1 cellular context compared by ENCODE assay signal in genomic region chr11:1654388-1655167, GRCh38.
A peak's percentile ranks its signal among the peaks of the same experiment; 100 is the strongest.
TF ChIP-seq lines count a peak whose summit lies in the region.

No MANE protein-coding gene starts in this region.

TF ChIP-seq in HepG2, 621 proteins besides CTCF, POLR2A, EP300 and RAD21 (continued from another document and continues in another):
- TF ChIP-seq NFAT5 (CRISPR knock-in tag; IDR thresholded peaks at IDR 0.05) (no peak), ATAD3A (CRISPR knock-in tag; IDR thresholded peaks at IDR 0.05) (no peak), ZBTB3 (CRISPR knock-in tag; IDR thresholded peaks at IDR 0.05; ENCODE audit: borderline replicate concordance, low read depth) (no peak), ZMAT5 (CRISPR knock-in tag; IDR thresholded peaks at IDR 0.05; ENCODE audit: borderline replicate concordance, low read depth) (no peak), ETV5 (CRISPR knock-in tag; IDR thresholded peaks at IDR 0.05; ENCODE audit: borderline replicate concordance) (peak; percentile 76; the same call in 1 of the 2 replicates), KAT2B (IDR thresholded peaks at IDR 0.05; ENCODE audit: borderline replicate concordance, low read depth, low read length) (no peak), ZNF292 (CRISPR knock-in tag; IDR thresholded peaks at IDR 0.05; ENCODE audit: borderline replicate concordance, low read depth) (no peak), PPARG (CRISPR knock-in tag; conservative IDR thresholded peaks at IDR 0.05) (no peak; the same call in 1 of the 2 replicates), ZNF776 (CRISPR knock-in tag; IDR thresholded peaks at IDR 0.05) (no peak), ELF1 (CRISPR knock-in tag; IDR thresholded peaks at IDR 0.05) (peak; percentile 32; the same call in 1 of the 2 replicates), ARNT (IDR thresholded peaks at IDR 0.05) (no peak), GTF2F1 (IDR thresholded peaks at IDR 0.05; ENCODE audit: low read length) (no peak), SOX6 (IDR thresholded peaks at IDR 0.05) (no peak), SOX6 (CRISPR knock-in tag; IDR thresholded peaks at IDR 0.05) (peak; percentile 73), ZFP1 (CRISPR knock-in tag; IDR thresholded peaks at IDR 0.05) (no peak), ZNF205 (CRISPR knock-in tag; IDR thresholded peaks at IDR 0.05) (no peak), GLI4 (CRISPR knock-in tag; IDR thresholded peaks at IDR 0.05; ENCODE audit: borderline replicate concordance) (no peak), SOX5 (CRISPR knock-in tag; IDR thresholded peaks at IDR 0.05; ENCODE audit: borderline replicate concordance) (peak; percentile 58; the same call in 1 of the 2 replicates), SKI (IDR thresholded peaks at IDR 0.05; ENCODE audit: partially characterized antibody) (no peak), ZNF615 (CRISPR knock-in tag; IDR thresholded peaks at IDR 0.05; ENCODE audit: borderline replicate concordance) (no peak), REST (IDR thresholded peaks at IDR 0.05; ENCODE audit: borderline replicate concordance in 1 of 2, low read depth in 1 of 2, low read length in 2 of 2) (no peak), JUN (CRISPR knock-in tag; IDR thresholded peaks at IDR 0.05) (no peak), SSRP1 (CRISPR knock-in tag; IDR thresholded peaks at IDR 0.05) (no peak), ZNF143 (CRISPR knock-in tag; IDR thresholded peaks at IDR 0.05) (no peak), ZNF562 (CRISPR knock-in tag; IDR thresholded peaks at IDR 0.05; ENCODE audit: borderline replicate concordance) (no peak), ZSCAN9 (CRISPR knock-in tag; IDR thresholded peaks at IDR 0.05; ENCODE audit: borderline replicate concordance) (peak; percentile 45; the same call in 1 of the 2 replicates), ZNF30 (CRISPR knock-in tag; IDR thresholded peaks at IDR 0.05) (no peak), HDAC2 (CRISPR knock-in tag; IDR thresholded peaks at IDR 0.05) (peak; percentile 89), ZBTB43 (CRISPR knock-in tag; conservative IDR thresholded peaks at IDR 0.05) (0 out of 2 replicates have a peak, but pooled peaks have one; percentile 32), KDM5A (IDR thresholded peaks at IDR 0.05; ENCODE audit: borderline replicate concordance, low read length) (no peak), ZNF383 (CRISPR knock-in tag; IDR thresholded peaks at IDR 0.05; ENCODE audit: borderline replicate concordance) (no peak), DNMT1 (CRISPR knock-in tag; IDR thresholded peaks at IDR 0.05) (no peak), POLR2AphosphoS5 (IDR thresholded peaks at IDR 0.05; ENCODE audit: low read depth, low read length) (peak; percentile 40; the same call in 1 of the 2 replicates), TMF1 (CRISPR knock-in tag; IDR thresholded peaks at IDR 0.05; ENCODE audit: low read depth) (no peak), ZBTB8A (CRISPR knock-in tag; IDR thresholded peaks at IDR 0.05; ENCODE audit: borderline replicate concordance, low read depth) (no peak), CBX1 (IDR thresholded peaks at IDR 0.05; ENCODE audit: low read depth) (no peak), RFXAP (CRISPR knock-in tag; IDR thresholded peaks at IDR 0.05; ENCODE audit: borderline replicate concordance) (no peak)
- TF ChIP-seq, protein P1, sequence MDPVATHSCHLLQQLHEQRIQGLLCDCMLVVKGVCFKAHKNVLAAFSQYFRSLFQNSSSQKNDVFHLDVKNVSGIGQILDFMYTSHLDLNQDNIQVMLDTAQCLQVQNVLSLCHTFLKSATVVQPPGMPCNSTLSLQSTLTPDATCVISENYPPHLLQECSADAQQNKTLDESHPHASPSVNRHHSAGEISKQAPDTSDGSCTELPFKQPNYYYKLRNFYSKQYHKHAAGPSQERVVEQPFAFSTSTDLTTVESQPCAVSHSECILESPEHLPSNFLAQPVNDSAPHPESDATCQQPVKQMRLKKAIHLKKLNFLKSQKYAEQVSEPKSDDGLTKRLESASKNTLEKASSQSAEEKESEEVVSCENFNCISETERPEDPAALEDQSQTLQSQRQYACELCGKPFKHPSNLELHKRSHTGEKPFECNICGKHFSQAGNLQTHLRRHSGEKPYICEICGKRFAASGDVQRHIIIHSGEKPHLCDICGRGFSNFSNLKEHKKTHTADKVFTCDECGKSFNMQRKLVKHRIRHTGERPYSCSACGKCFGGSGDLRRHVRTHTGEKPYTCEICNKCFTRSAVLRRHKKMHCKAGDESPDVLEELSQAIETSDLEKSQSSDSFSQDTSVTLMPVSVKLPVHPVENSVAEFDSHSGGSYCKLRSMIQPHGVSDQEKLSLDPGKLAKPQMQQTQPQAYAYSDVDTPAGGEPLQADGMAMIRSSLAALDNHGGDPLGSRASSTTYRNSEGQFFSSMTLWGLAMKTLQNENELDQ (CRISPR knock-in tag; IDR thresholded peaks at IDR 0.05; ENCODE audit: borderline replicate concordance), result no peak
- TF ChIP-seq, protein P2, sequence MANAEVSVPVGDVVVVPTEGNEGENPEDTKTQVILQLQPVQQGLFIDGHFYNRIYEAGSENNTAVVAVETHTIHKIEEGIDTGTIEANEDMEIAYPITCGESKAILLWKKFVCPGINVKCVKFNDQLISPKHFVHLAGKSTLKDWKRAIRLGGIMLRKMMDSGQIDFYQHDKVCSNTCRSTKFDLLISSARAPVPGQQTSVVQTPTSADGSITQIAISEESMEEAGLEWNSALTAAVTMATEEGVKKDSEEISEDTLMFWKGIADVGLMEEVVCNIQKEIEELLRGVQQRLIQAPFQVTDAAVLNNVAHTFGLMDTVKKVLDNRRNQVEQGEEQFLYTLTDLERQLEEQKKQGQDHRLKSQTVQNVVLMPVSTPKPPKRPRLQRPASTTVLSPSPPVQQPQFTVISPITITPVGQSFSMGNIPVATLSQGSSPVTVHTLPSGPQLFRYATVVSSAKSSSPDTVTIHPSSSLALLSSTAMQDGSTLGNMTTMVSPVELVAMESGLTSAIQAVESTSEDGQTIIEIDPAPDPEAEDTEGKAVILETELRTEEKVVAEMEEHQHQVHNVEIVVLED (CRISPR knock-in tag; IDR thresholded peaks at IDR 0.05; ENCODE audit: borderline replicate concordance), result no peak
- TF ChIP-seq, protein P3, sequence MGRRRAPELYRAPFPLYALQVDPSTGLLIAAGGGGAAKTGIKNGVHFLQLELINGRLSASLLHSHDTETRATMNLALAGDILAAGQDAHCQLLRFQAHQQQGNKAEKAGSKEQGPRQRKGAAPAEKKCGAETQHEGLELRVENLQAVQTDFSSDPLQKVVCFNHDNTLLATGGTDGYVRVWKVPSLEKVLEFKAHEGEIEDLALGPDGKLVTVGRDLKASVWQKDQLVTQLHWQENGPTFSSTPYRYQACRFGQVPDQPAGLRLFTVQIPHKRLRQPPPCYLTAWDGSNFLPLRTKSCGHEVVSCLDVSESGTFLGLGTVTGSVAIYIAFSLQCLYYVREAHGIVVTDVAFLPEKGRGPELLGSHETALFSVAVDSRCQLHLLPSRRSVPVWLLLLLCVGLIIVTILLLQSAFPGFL (CRISPR knock-in tag; IDR thresholded peaks at IDR 0.05), result no peak
- TF ChIP-seq, protein P4, sequence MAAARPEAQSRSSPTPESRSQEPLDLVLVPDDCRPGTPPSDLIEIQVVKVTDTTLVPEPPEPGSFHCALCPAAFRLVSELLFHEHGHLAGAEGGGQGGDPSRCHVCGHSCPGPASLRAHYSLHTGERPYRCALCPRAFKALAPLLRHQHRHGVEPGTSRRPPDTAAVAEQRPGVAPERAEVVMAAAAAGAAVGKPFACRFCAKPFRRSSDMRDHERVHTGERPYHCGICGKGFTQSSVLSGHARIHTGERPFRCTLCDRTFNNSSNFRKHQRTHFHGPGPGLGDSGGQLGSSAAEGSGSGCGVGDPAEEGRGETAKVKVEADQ (CRISPR knock-in tag; IDR thresholded peaks at IDR 0.05; ENCODE audit: borderline replicate concordance), result no peak
- TF ChIP-seq, protein P5, sequence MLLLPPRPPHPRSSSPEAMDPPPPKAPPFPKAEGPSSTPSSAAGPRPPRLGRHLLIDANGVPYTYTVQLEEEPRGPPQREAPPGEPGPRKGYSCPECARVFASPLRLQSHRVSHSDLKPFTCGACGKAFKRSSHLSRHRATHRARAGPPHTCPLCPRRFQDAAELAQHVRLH (CRISPR knock-in tag; IDR thresholded peaks at IDR 0.05; ENCODE audit: borderline replicate concordance, low read depth), result peak; percentile 9; the same call in 1 of the 2 replicates
